Comparison of ENCODE assay signal across 8 cellular contexts in the genomic region with DNA sequence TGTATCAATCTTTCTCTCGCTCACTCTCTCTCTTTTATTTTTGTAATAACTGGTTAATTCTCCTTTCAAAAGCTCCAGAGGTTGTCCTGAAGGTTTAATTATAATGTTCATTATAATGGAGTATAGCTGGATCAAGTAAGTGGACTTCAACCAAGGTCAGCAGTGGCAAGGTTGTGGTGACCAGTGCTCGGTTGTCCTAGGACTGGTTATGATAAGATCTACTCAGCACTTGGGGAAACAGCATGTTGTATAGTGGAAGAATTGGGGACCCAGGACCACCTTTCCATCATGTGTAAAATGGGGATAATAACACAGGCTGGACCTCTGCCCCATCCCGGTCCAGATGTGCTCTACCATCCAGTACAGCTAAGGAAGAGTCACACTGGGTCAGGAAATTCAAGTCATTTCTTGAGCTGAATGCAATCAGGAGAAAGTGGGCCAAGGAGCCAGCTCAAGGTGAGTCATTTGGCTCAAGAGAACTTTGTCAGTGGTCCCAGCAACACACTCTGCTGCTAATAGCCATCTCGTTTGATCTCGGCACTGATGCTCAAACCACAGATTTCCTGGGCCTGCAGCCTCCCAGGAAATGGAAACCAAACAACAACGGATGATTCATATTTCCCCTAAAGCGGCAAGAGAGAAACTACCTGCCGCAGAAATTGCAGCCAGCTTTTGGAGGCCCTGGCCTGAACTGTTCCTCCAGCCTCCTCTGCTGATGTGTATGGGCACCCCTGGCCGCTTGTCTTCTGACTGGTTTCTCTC.
A peak's percentile ranks its signal among the peaks of the same experiment; 100 is the strongest.
DNase-seq lines count a peak whose midpoint lies in the region; ATAC-seq lines count a peak whose summit lies in the region.

No MANE protein-coding gene starts in this region.

- H3K9me3 ChIP-seq in CD4-positive, CD25-positive, alpha-beta regulatory T cell (ENCODE audit: control insufficient read depth in 2 of 2, low read length in 2 of 2), result no peaks in the 10 kb centered on the region

- ATAC-seq in CD4-positive, CD25-positive, alpha-beta regulatory T cell (ENCODE audit: low read depth in 2 of 2), result peak; percentile 81 to 83
- peak; percentile 81 for ATAC-seq in GM21423 (IDR thresholded peaks at IDR 0.05; ENCODE audit: unreplicated experiment)

- no peak overlapping the region for H3K27ac ChIP-seq in CD4-positive, CD25-positive, alpha-beta regulatory T cell (ENCODE audit: insufficient read depth, low read length, poor library complexity, severe bottlenecking)

- H3K36me3 ChIP-seq in CD4-positive, CD25-positive, alpha-beta regulatory T cell (ENCODE audit: control insufficient read depth, insufficient read depth, low read length), result no peaks in the 10 kb centered on the region

- H3K4me1 Mint-ChIP-seq in CD4-positive, CD25-positive, alpha-beta regulatory T cell, result peaks cover 15 to 47% (median 29%) of the 10 kb centered on the region in 4 donors

- no peaks in the 10 kb centered on the region for H3K36me3 Mint-ChIP-seq in CD4-positive, CD25-positive, alpha-beta regulatory T cell

- DNase-seq in CD4-positive, CD25-positive, alpha-beta regulatory T cell, result peak in 2 of 3 donors; percentile 16 to 86
- DNase-seq in HPDE6-E6E7 (ENCODE audit: extremely low spot score), result peak; percentile 95
- DNase-seq in activated CD4-positive, alpha-beta T cell treated with anti-CD3 and anti-CD28 coated beads, Interleukin-2, amount 50 U/mL, for 4 hours, result peak; percentile 57
- peak; percentile 88 for DNase-seq in fibroblast of peridontal ligament (ENCODE audit: extremely low read depth)
- DNase-seq in stimulated activated CD8-positive, alpha-beta memory T cell treated with anti-CD3 and anti-CD28 coated beads, Interleukin-7, amount 100 ng/mL, for 48 hours (ENCODE audit: extremely low read depth in 1 of 2, low read depth in 1 of 2), result peak; percentile 50 to 77
- DNase-seq in NCI-H1048 (lab: John Stamatoyannopoulos, UW), result no peak
- no peak for DNase-seq in NCI-H69 (lab: John Stamatoyannopoulos, UW)

- peak overlapping the region; percentile 43 to 68 (median 68) for H3K4me3 Mint-ChIP-seq in CD4-positive, CD25-positive, alpha-beta regulatory T cell

- H3K27ac Mint-ChIP-seq in CD4-positive, CD25-positive, alpha-beta regulatory T cell, result peak overlapping the region; percentile 38 to 75 (median 50)

- H3K9me3 Mint-ChIP-seq in CD4-positive, CD25-positive, alpha-beta regulatory T cell, result no peaks in the 10 kb centered on the region

- no peaks in the 10 kb centered on the region for H3K27me3 ChIP-seq in CD4-positive, CD25-positive, alpha-beta regulatory T cell (ENCODE audit: control insufficient read depth, insufficient read depth, low read length)

- H3K4me3 ChIP-seq in CD4-positive, CD25-positive, alpha-beta regulatory T cell (ENCODE audit: low read depth, low read length), result peak overlapping the region; percentile 52

- peaks cover 16% of the 10 kb centered on the region for H3K4me1 ChIP-seq in CD4-positive, CD25-positive, alpha-beta regulatory T cell (ENCODE audit: control insufficient read depth, insufficient read depth, low read length, poor library complexity, severe bottlenecking)

- H3K27me3 Mint-ChIP-seq in CD4-positive, CD25-positive, alpha-beta regulatory T cell, result peaks cover 10% of the 10 kb centered on the region

Comparison
In these comparisons a context has a peak if more than half of its experiments do, and no peak if none do; other contexts are left out.
1. DNase-seq: peak in CD4-positive, CD25-positive, alpha-beta regulatory T cell (2 of 3), HPDE6-E6E7 (single experiment), activated CD4-positive, alpha-beta T cell treated with anti-CD3 and anti-CD28 coated beads, Interleukin-2, amount 50 U/mL, for 4 hours (2 of 2), fibroblast of peridontal ligament (single experiment) and stimulated activated CD8-positive, alpha-beta memory T cell treated with anti-CD3 and anti-CD28 coated beads, Interleukin-7, amount 100 ng/mL, for 48 hours (2 of 2); none in NCI-H1048 (single experiment) and NCI-H69 (single experiment).